37 cellular contexts compared by ENCODE assay signal in the genomic region with DNA sequence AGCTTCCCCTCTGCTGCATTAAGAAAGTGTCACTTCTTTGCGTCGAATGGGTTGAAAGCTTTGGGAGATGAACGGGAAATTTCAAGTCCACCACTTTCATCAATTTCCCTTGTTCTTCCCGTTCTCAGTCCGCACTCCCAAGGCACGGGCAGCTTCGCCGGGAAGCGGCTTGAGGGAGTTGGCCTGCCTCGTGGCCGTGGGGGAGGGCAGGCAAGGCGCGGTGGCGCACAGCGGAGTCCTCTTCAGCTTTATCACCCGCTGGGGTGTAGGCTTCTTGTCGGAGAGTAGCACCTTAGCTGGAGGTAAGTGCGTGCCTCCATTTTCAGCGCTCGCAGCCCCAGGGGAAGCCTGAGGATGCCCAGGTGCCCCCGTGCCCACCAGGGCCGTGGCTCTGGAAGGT.
"Had no signal": no experiment of that assay in that cellular context is flagged by ENCODE, and none has a peak within 500 bp of the region (broad histone marks: within the 10 kb centered on the region; RNA-seq: fewer than 3 reads in every experiment).

No MANE protein-coding gene starts in this region.

- H3K4me3 ChIP-seq: adrenal gland, body of pancreas, breast epithelium had no signal

- H3K27ac ChIP-seq: adrenal gland, body of pancreas, brain microvascular endothelial cell, breast epithelium, VCaP had no signal

- H3K9me3 ChIP-seq: adrenal gland, body of pancreas, breast epithelium had no signal

- H3K27me3 Mint-ChIP-seq: activated CD4-positive, alpha-beta T cell treated with anti-CD3 and anti-CD28 coated beads for 36 hours; activated CD4-positive, alpha-beta T cell treated with anti-CD3 and anti-CD28 coated beads, Interleukin-2, amount 10 ng/mL, durations not matched to agents 7 days and 5 days; activated CD8-positive, alpha-beta T cell treated with anti-CD3 and anti-CD28 coated beads for 36 hours; activated naive CD8-positive, alpha-beta T cell treated with anti-CD3 and anti-CD28 coated beads for 36 hours; activated T-helper 17 cell treated with anti-CD3 and anti-CD28 coated beads, Interleukin-2, amount 50 U/mL, for 72 hours had no signal

- H3K4me1 Mint-ChIP-seq: activated CD4-positive, alpha-beta T cell treated with anti-CD3 and anti-CD28 coated beads for 36 hours; activated CD4-positive, alpha-beta T cell treated with anti-CD3 and anti-CD28 coated beads, Interleukin-2, amount 10 ng/mL, durations not matched to agents 7 days and 5 days; activated T-helper 17 cell treated with anti-CD3 and anti-CD28 coated beads, Interleukin-2, amount 50 U/mL, for 72 hours had no signal

- H3K9me3 Mint-ChIP-seq: activated naive CD4-positive, alpha-beta T cell treated with anti-CD3 and anti-CD28 coated beads for 36 hours; activated naive CD4-positive, alpha-beta T cell treated with anti-CD3 and anti-CD28 coated beads, Interleukin-2, amount 50 U/mL, for 72 hours; activated T-cell treated with anti-CD3 and anti-CD28 coated beads, Interleukin-2, amount 50 U/mL, for 4 hours; activated T-helper 1 cell treated with anti-CD3 and anti-CD28 coated beads, Interleukin-12 subunit alpha, Interleukin-12 subunit beta, Interleukin-2, Interleukin-4 antibody, amounts not matched to agents 30 ng/mL and 10 ng/mL and 1 ng/mL, durations not matched to agents 14 hours and 24 hours and 36 hours; activated T-helper 17 cell treated with anti-CD3 and anti-CD28 coated beads, Interleukin-2, amount 50 U/mL, for 72 hours; T-helper 2 cell treated with Interferon-gamma antibody and Interleukin-4, amounts not matched to agents 5 μg/mL and 100 μg/mL, for 36 hours had no signal

- H3K4me1 ChIP-seq: adrenal gland, body of pancreas, breast epithelium had no signal

- H3K27ac Mint-ChIP-seq: activated CD4-positive, alpha-beta T cell treated with anti-CD3 and anti-CD28 coated beads for 36 hours; activated CD4-positive, alpha-beta T cell treated with anti-CD3 and anti-CD28 coated beads, Interleukin-2, amount 10 ng/mL, durations not matched to agents 7 days and 5 days; activated CD8-positive, alpha-beta T cell treated with anti-CD3 and anti-CD28 coated beads for 36 hours; activated naive CD4-positive, alpha-beta T cell treated with anti-CD3 and anti-CD28 coated beads for 36 hours; activated naive CD4-positive, alpha-beta T cell treated with anti-CD3 and anti-CD28 coated beads, Interleukin-2, amount 50 U/mL, for 72 hours; activated naive CD8-positive, alpha-beta T cell treated with anti-CD3 and anti-CD28 coated beads for 36 hours; activated T-cell treated with anti-CD3 and anti-CD28 coated beads, Interleukin-2, amount 50 U/mL, for 72 hours; activated T-helper 1 cell treated with anti-CD3 and anti-CD28 coated beads, Interleukin-12 subunit alpha, Interleukin-12 subunit beta, Interleukin-2, Interleukin-4 antibody, amounts not matched to agents 30 ng/mL and 10 ng/mL and 1 ng/mL, durations not matched to agents 14 hours and 24 hours and 36 hours; activated T-helper 17 cell treated with anti-CD3 and anti-CD28 coated beads, Interleukin-2, amount 50 U/mL, for 72 hours; T-helper 1 cell treated with Interleukin-12 subunit alpha and Interleukin-12 subunit beta and Interleukin-4 antibody, amounts not matched to agents 30 μg/mL and 1 μg/mL, for 36 hours; T-helper 2 cell treated with Interferon-gamma antibody and Interleukin-4, amounts not matched to agents 5 μg/mL and 100 μg/mL, for 36 hours had no signal

- ATAC-seq: activated CD4-positive, alpha-beta T cell treated with anti-CD3 and anti-CD28 coated beads for 36 hours; activated CD4-positive, CD25-positive, alpha-beta regulatory T cell treated with anti-CD3 and anti-CD28 coated beads, Interleukin-2, amount 50 U/mL, for 24 hours; activated CD8-positive, alpha-beta T cell treated with anti-CD3 and anti-CD28 coated beads for 36 hours; activated naive CD4-positive, alpha-beta T cell treated with anti-CD3 and anti-CD28 coated beads, Interleukin-2, amount 50 U/mL, for 72 hours; activated T-cell treated with anti-CD3 and anti-CD28 coated beads, Interleukin-2, amount 50 U/mL, for 4 hours; activated T-cell treated with anti-CD3 and anti-CD28 coated beads, Interleukin-2, amount 50 U/mL, for 72 hours; activated T-helper 17 cell treated with anti-CD3 and anti-CD28 coated beads, Interleukin-2, amount 50 U/mL, for 72 hours; body of pancreas had no signal

- DNase-seq: activated CD4-positive, alpha-beta T cell treated with anti-CD3 and anti-CD28 coated beads for 1 hour; activated CD4-positive, alpha-beta T cell treated with anti-CD3 and anti-CD28 coated beads for 36 hours; activated CD4-positive, alpha-beta T cell treated with anti-CD3 and anti-CD28 coated beads, Interleukin-2, amount 10 ng/mL, durations not matched to agents 7 days and 5 days; activated CD4-positive, alpha-beta T cell treated with anti-CD3 and anti-CD28 coated beads, Interleukin-2, amount 50 U/mL, for 48 hours; activated CD4-positive, CD25-positive, alpha-beta regulatory T cell; activated CD8-positive, alpha-beta memory T cell treated with anti-CD3 and anti-CD28 coated beads, Interleukin-2, amount 50 U/mL, for 4 hours; activated CD8-positive, alpha-beta T cell treated with anti-CD3 and anti-CD28 coated beads for 36 hours; activated effector memory CD4-positive, alpha-beta T cell treated with anti-CD3 and anti-CD28 coated beads, Interleukin-2, amount 50 U/mL, for 16 hours; activated gamma-delta T cell treated with Interleukin-2 at 50 U/mL for 16 hours; activated naive CD4-positive, alpha-beta T cell; activated naive CD4-positive, alpha-beta T cell treated with anti-CD3 and anti-CD28 coated beads for 36 hours; activated naive CD4-positive, alpha-beta T cell treated with anti-CD3 and anti-CD28 coated beads, Interleukin-2, amount 50 U/mL, for 16 hours; activated naive CD8-positive, alpha-beta T cell treated with anti-CD3 and anti-CD28 coated beads for 36 hours; activated T-cell treated with anti-CD3 and anti-CD28 coated beads for 4 hours; activated T-cell treated with anti-CD3 and anti-CD28 coated beads, Interleukin-2, amount 50 U/mL, for 1 hour; activated T-cell treated with anti-CD3 and anti-CD28 coated beads, Interleukin-2, amount 50 U/mL, for 4 hours; activated T-cell treated with anti-CD3 and anti-CD28 coated beads, Interleukin-2, amount 50 U/mL, for 72 hours; adrenal gland; amniotic stem cell; aorta; body of pancreas; brain microvascular endothelial cell; central memory CD4-positive, alpha-beta T cell; T-helper 1 cell; T-helper 2 cell; T-helper 9 cell had no signal

- H3K27me3 ChIP-seq: adrenal gland, body of pancreas, brain microvascular endothelial cell, breast epithelium had no signal

- H3K4me3 Mint-ChIP-seq: activated CD4-positive, alpha-beta T cell treated with anti-CD3 and anti-CD28 coated beads for 36 hours; activated CD4-positive, alpha-beta T cell treated with anti-CD3 and anti-CD28 coated beads, Interleukin-2, amount 10 ng/mL, durations not matched to agents 7 days and 5 days; activated CD8-positive, alpha-beta T cell treated with anti-CD3 and anti-CD28 coated beads for 36 hours; activated naive CD4-positive, alpha-beta T cell treated with anti-CD3 and anti-CD28 coated beads for 36 hours; activated naive CD8-positive, alpha-beta T cell treated with anti-CD3 and anti-CD28 coated beads for 36 hours; activated T-cell treated with anti-CD3 and anti-CD28 coated beads, Interleukin-2, amount 50 U/mL, for 4 hours; activated T-cell treated with anti-CD3 and anti-CD28 coated beads, Interleukin-2, amount 50 U/mL, for 72 hours; activated T-helper 1 cell treated with anti-CD3 and anti-CD28 coated beads, Interleukin-12 subunit alpha, Interleukin-12 subunit beta, Interleukin-2, Interleukin-4 antibody, amounts not matched to agents 30 ng/mL and 10 ng/mL and 1 ng/mL, durations not matched to agents 14 hours and 24 hours and 36 hours; activated T-helper 17 cell treated with anti-CD3 and anti-CD28 coated beads, Interleukin-2, amount 50 U/mL, for 72 hours; T-helper 1 cell treated with Interleukin-12 subunit alpha and Interleukin-12 subunit beta and Interleukin-4 antibody, amounts not matched to agents 30 μg/mL and 1 μg/mL, for 36 hours; T-helper 2 cell treated with Interferon-gamma antibody and Interleukin-4, amounts not matched to agents 5 μg/mL and 100 μg/mL, for 36 hours had no signal

- FAIRE-seq: astrocyte, colon, TTC549 had no signal
